In genomic region chr10:104577171-104577570, GRCh38 we compare ENCODE assay signal across 26 cellular contexts.
"Had no signal": no experiment of that assay in that cellular context is flagged by ENCODE, and none has a peak within 500 bp of the region (broad histone marks: within the 10 kb centered on the region; RNA-seq: fewer than 3 reads in every experiment).

No MANE protein-coding gene starts in this region.

- H3K4me1 ChIP-seq: colonic mucosa, pancreas, vagina had no signal

- H3K27me3 ChIP-seq: right lobe of liver, vagina had no signal

- H3K4me1 Mint-ChIP-seq: nephron had no signal

- DNase-seq: colonic mucosa; dermis blood vessel endothelial cell; effector CD4-positive, alpha-beta T cell; esophagus squamous epithelium; foreskin keratinocyte; heart left ventricle; hypothalamus; left cardiac atrium; left ventricle myocardium superior; mesendoderm; naive B cell; occipital lobe; pancreas; retina; right lobe of liver; spleen; stimulated activated CD4-positive, alpha-beta T cell treated with anti-CD3 and anti-CD28 coated beads, Interleukin-15, amount 100 ng/mL, for 24 hours; stimulated activated CD4-positive, alpha-beta T cell treated with anti-CD3 and anti-CD28 coated beads, Interleukin-1b, Interleukin-23, amount 100 ng/mL, for 48 hours; stimulated activated CD4-positive, alpha-beta T cell treated with anti-CD3 and anti-CD28 coated beads, Interleukin-4, amount 100 ng/mL, for 24 hours; tibial artery; upper lobe of right lung had no signal

- H3K4me3 Mint-ChIP-seq: naive B cell; nephron; stimulated activated memory B cell treated with anti-CD40 and anti-IgM and Interleukin-4, amounts not matched to agents 10 μg/mL and 1 μg/mL and 100 μg/mL, for 72 hours; stimulated activated naive CD8-positive, alpha-beta T cell treated with anti-CD3 and anti-CD28 coated beads, Interleukin-15, Interleukin-2, amounts not matched to agents 100 ng/mL and 50 ng/mL, for 24 hours had no signal

- H3K27ac ChIP-seq: colonic mucosa, esophagus squamous epithelium, foreskin keratinocyte, heart left ventricle, pancreas, right lobe of liver, spleen, tibial artery, upper lobe of right lung, vagina had no signal

- H3K27ac Mint-ChIP-seq: naive B cell; nephron; progenitor cell of endocrine pancreas; stimulated activated memory B cell treated with anti-CD40 and anti-IgM and Interleukin-4, amounts not matched to agents 10 μg/mL and 1 μg/mL and 100 μg/mL, for 72 hours; stimulated activated naive CD8-positive, alpha-beta T cell treated with anti-CD3 and anti-CD28 coated beads, Interleukin-15, Interleukin-2, amounts not matched to agents 100 ng/mL and 50 ng/mL, for 24 hours had no signal

- H3K4me3 ChIP-seq: colonic mucosa, esophagus squamous epithelium, heart left ventricle, pancreas, right lobe of liver, spleen, tibial artery, upper lobe of right lung, vagina had no signal

- H3K36me3 Mint-ChIP-seq: naive B cell; stimulated activated memory B cell treated with anti-CD40 and anti-IgM and Interleukin-4, amounts not matched to agents 10 μg/mL and 1 μg/mL and 100 μg/mL, for 72 hours had no signal

- ATAC-seq: foreskin keratinocyte; heart left ventricle; left cardiac atrium; left ventricle myocardium superior; pancreas; right lobe of liver; stimulated activated memory B cell treated with anti-CD40 and anti-IgM and Interleukin-4, amounts not matched to agents 10 μg/mL and 1 μg/mL and 100 μg/mL, for 72 hours; upper lobe of right lung had no signal

- H3K9me3 Mint-ChIP-seq: nephron; stimulated activated memory B cell treated with anti-CD40 and anti-IgM and Interleukin-4, amounts not matched to agents 10 μg/mL and 1 μg/mL and 100 μg/mL, for 72 hours; stimulated activated naive CD8-positive, alpha-beta T cell treated with anti-CD3 and anti-CD28 coated beads, Interleukin-15, Interleukin-2, amounts not matched to agents 100 ng/mL and 50 ng/mL, for 24 hours had no signal

- H3K36me3 ChIP-seq: colonic mucosa, esophagus squamous epithelium, heart left ventricle, pancreas, right lobe of liver, spleen, tibial artery, upper lobe of right lung, vagina had no signal

- H3K9me3 ChIP-seq: colonic mucosa, esophagus squamous epithelium, pancreas, right lobe of liver, tibial artery, upper lobe of right lung, vagina had no signal
